Comparison of ENCODE assay signal across 13 cellular contexts in the genomic region with DNA sequence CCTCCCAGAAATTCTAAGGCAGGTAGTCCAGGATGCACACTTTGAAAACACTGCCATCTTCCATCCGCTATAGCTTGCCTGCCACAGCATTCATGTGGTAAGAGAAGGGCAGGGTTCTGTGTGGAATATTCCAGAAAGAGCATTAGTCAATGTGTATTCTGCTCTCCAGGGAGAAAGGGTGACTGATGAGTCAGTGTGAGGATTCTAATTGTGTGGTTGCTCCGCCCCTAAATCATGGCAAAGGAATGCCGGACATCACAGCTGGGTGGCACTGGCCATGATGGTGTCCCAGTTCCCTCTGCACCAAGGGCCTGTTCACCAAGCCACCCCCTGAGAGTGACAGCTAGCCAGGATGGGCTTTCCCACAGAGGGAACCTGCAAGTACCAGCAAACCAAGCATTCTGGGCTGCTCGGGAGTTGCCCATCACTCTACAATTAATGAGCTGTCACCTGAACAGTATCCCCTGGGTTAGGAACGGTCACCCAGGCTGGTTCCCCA. TPM values are rescaled to one million over a fixed set of nuclear protein-coding genes. Genes with fewer than 3 reads are reported as not detected.
DNase-seq lines count a peak whose midpoint lies in the region; TF ChIP-seq lines count a peak whose summit lies in the region.
"Had no signal": no experiment of that assay in that cellular context is flagged by ENCODE, and none has a peak within 500 bp of the region (broad histone marks: within the 10 kb centered on the region; RNA-seq: fewer than 3 reads in every experiment).

No MANE protein-coding gene starts in this region.

- H3K4me2 ChIP-seq in neuronal stem cell (ENCODE audit: insufficient read depth, low read length, poor library complexity, severe bottlenecking), result no peak overlapping the region

- H3K27me3 ChIP-seq in endodermal cell (ENCODE audit: control insufficient read depth, insufficient read depth, low read length, poor library complexity, severe bottlenecking), result no peaks in the 10 kb centered on the region
- H3K27me3 ChIP-seq in neuronal stem cell (ENCODE audit: control insufficient read depth in 3 of 3, insufficient read depth in 3 of 3, low read depth in 1 of 3, low read length in 3 of 3), result no peaks in the 10 kb centered on the region
- H3K27me3 ChIP-seq: transverse colon had no signal

- no peak overlapping the region for H3K27ac Mint-ChIP-seq in endodermal cell
- H3K27ac Mint-ChIP-seq: activated CD4-positive, alpha-beta T cell treated with anti-CD3 and anti-CD28 coated beads, Interleukin-2, amount 10 ng/mL, durations not matched to agents 7 days and 5 days; H9 had no signal

- no peak overlapping the region for H2BK120ac ChIP-seq in neuronal stem cell (ENCODE audit: low read depth, low read length)

- H2BK5ac ChIP-seq in neuronal stem cell (ENCODE audit: low read length), result no peak overlapping the region

- peaks cover 37% of the 10 kb centered on the region for H3K9me3 Mint-ChIP-seq in endodermal cell
- H3K9me3 Mint-ChIP-seq: activated CD4-positive, alpha-beta T cell treated with anti-CD3 and anti-CD28 coated beads, Interleukin-2, amount 10 ng/mL, durations not matched to agents 7 days and 5 days had no signal

- DNase-seq in COLO829 (ENCODE audit: low spot score), result peak; percentile 71
- peak; percentile 97 for DNase-seq in M059J (ENCODE audit: low read depth)
- DNase-seq in endodermal cell, result peak; percentile 53
- peak; percentile 90 for DNase-seq in myocyte (ENCODE audit: low read depth)
- no peak for DNase-seq in GDM1 (lab: John Stamatoyannopoulos, UW)
- no peak for DNase-seq in neuronal stem cell (ENCODE audit: low spot score)
- no peak for DNase-seq in cerebellar cortex (ENCODE audit: low spot score)
- no peak for DNase-seq in NCI-H2029 (lab: John Stamatoyannopoulos, UW)
- DNase-seq: activated CD4-positive, alpha-beta T cell treated with anti-CD3 and anti-CD28 coated beads, Interleukin-2, amount 10 ng/mL, durations not matched to agents 7 days and 5 days; H9; hippocampal formation; transverse colon had no signal

- H3K27ac ChIP-seq in endodermal cell (ENCODE audit: low read depth, low read length) (no peak overlapping the region), neuronal stem cell (replicated peaks; ENCODE audit: low read length) (no peak overlapping the region)
- H3K27ac ChIP-seq: transverse colon had no signal

- H3K36me3 Mint-ChIP-seq in endodermal cell (ENCODE audit: low read depth), result peaks cover 36% of the 10 kb centered on the region

- peaks cover 12% of the 10 kb centered on the region for H3K9me3 ChIP-seq in endodermal cell (ENCODE audit: control insufficient read depth, low read length)
- peaks cover 0 to 2% of the 10 kb centered on the region in 2 donors for H3K9me3 ChIP-seq in neuronal stem cell (replicated peaks in 1 of 2; ENCODE audit: control insufficient read depth in 2 of 2, insufficient read depth in 1 of 2, low read depth in 1 of 2, low read length in 2 of 2)
- H3K9me3 ChIP-seq: transverse colon had no signal

- H3K4ac ChIP-seq in neuronal stem cell (ENCODE audit: low read length), result no peak overlapping the region

- no peak overlapping the region for H3K14ac ChIP-seq in neuronal stem cell (ENCODE audit: low read length)

- H3K4me1 Mint-ChIP-seq in endodermal cell, result no peaks in the 10 kb centered on the region
- H3K4me1 Mint-ChIP-seq: H9 had no signal

- H3K23ac ChIP-seq in neuronal stem cell (ENCODE audit: low read depth, low read length, poor library complexity), result no peak overlapping the region

- no peak overlapping the region for H2BK12ac ChIP-seq in neuronal stem cell (ENCODE audit: low read length)

- H3K79me1 ChIP-seq in neuronal stem cell (ENCODE audit: low read depth, low read length), result no peaks in the 10 kb centered on the region

- H3K9ac ChIP-seq in endodermal cell (ENCODE audit: extremely low read depth, low read length, poor library complexity, severe bottlenecking) (no peak overlapping the region), neuronal stem cell (ENCODE audit: low read depth, low read length, poor library complexity) (no peak overlapping the region)

- H2AK5ac ChIP-seq in neuronal stem cell (ENCODE audit: low read depth, low read length), result no peak overlapping the region

- no peak overlapping the region for H2BK15ac ChIP-seq in neuronal stem cell (ENCODE audit: low read length)

- H3K4me3 Mint-ChIP-seq in endodermal cell, result no peak overlapping the region
- H3K4me3 Mint-ChIP-seq: activated CD4-positive, alpha-beta T cell treated with anti-CD3 and anti-CD28 coated beads, Interleukin-2, amount 10 ng/mL, durations not matched to agents 7 days and 5 days; H9 had no signal

- H2AFZ ChIP-seq in neuronal stem cell (ENCODE audit: low read length), result no peak overlapping the region

- no peak for TF ChIP-seq CTCF in endodermal cell (conservative IDR thresholded peaks at IDR 0.05)

- H3K36me3 ChIP-seq in endodermal cell (ENCODE audit: control insufficient read depth, insufficient read depth, low read length), result peaks cover 82% of the 10 kb centered on the region
- H3K36me3 ChIP-seq in neuronal stem cell (replicated peaks in 1 of 2; ENCODE audit: control insufficient read depth in 2 of 2, insufficient read depth in 2 of 2, low read length in 2 of 2), result peaks cover 41 to 92% of the 10 kb centered on the region in 2 donors

- no peak overlapping the region for H4K91ac ChIP-seq in neuronal stem cell (ENCODE audit: low read depth, low read length, poor library complexity)

- H4K8ac ChIP-seq in neuronal stem cell (ENCODE audit: low read depth, low read length), result no peak overlapping the region

- H3K4me1 ChIP-seq in endodermal cell (ENCODE audit: control insufficient read depth, insufficient read depth, low read length) (no peaks in the 10 kb centered on the region), neuronal stem cell (ENCODE audit: control insufficient read depth in 2 of 2, insufficient read depth in 1 of 2, low read depth in 1 of 2, low read length in 2 of 2) (no peaks in the 10 kb centered on the region)

- no peak overlapping the region for H3K4me3 ChIP-seq in endodermal cell (ENCODE audit: low read length)
- H3K4me3 ChIP-seq in neuronal stem cell (ENCODE audit: low read length in 2 of 2), result no peak overlapping the region
- H3K4me3 ChIP-seq: transverse colon had no signal

- 93% methylated on average over 5 of the region's 5 CpGs; no CpG with 5 or more reads in 1 of the 2 experiments for WGBS in endodermal cell (ENCODE audit: insufficient coverage in 1 of 2, insufficient read length in 1 of 2), 2 experiments
- no CpG with 5 or more reads among the region's 5 CpGs for WGBS in neuronal stem cell (ENCODE audit: extremely low coverage in 2 of 2, insufficient read length in 2 of 2, insufficient replicate concordance in 1 of 2), 2 donors

- H3K18ac ChIP-seq in neuronal stem cell (ENCODE audit: low read length), result no peak overlapping the region

- no peaks in the 10 kb centered on the region for H3K27me3 Mint-ChIP-seq in endodermal cell (ENCODE audit: insufficient read depth)
- H3K27me3 Mint-ChIP-seq: activated CD4-positive, alpha-beta T cell treated with anti-CD3 and anti-CD28 coated beads, Interleukin-2, amount 10 ng/mL, durations not matched to agents 7 days and 5 days had no signal

RNA-seq across cellular contexts. Expression of gene IDS, which starts 9.5 kb away (rescaled TPM):
- total RNA-seq in M059J (2014; rRNA removed; shearing (Covaris generic)), result 59.8 and 92.5 TPM in 2 replicates
- total RNA-seq in endodermal cell (10 to 100 TPM; 28.2 to 43.9 TPM), myocyte (59.6 and 73.0 TPM in 2 replicates)
- 53.7 TPM for polyA plus RNA-seq in endodermal cell (2013, experiment 1 of 2)
- 60.1 TPM for polyA plus RNA-seq in endodermal cell (2013, experiment 2 of 2)
- 101 TPM for polyA plus RNA-seq in myocyte (2012)
- polyA plus RNA-seq in neuronal stem cell (2013, experiment 1 of 2), result 25.5 TPM
- 25.5 TPM for polyA plus RNA-seq in neuronal stem cell (2013, experiment 2 of 2)

RNA-seq across cellular contexts. Expression of gene EOLA1, which starts 45.2 kb away (rescaled TPM):
- total RNA-seq in M059J (2014; rRNA removed; shearing (Covaris generic)), result 29.6 and 46.1 TPM in 2 replicates
- total RNA-seq in endodermal cell, result 10 to 100 TPM; 11.9 to 18.0 TPM
- 12.6 TPM for polyA plus RNA-seq in endodermal cell (2013, experiment 1 of 2)
- polyA plus RNA-seq in endodermal cell (2013, experiment 2 of 2), result 13.2 TPM
- total RNA-seq in myocyte, result 28.9 and 35.2 TPM in 2 replicates
- polyA plus RNA-seq in myocyte (2012), result 28.8 TPM
- polyA plus RNA-seq in neuronal stem cell (2013, experiment 1 of 2), result 6.4 TPM
- polyA plus RNA-seq in neuronal stem cell (2013, experiment 2 of 2), result 7.3 TPM

RNA-seq across cellular contexts. Expression of gene HSFX3, which starts 54.1 kb away (rescaled TPM):
- not detected in 2 replicates for total RNA-seq in M059J (2014; rRNA removed; shearing (Covaris generic))
- total RNA-seq in endodermal cell, result not detected
- polyA plus RNA-seq in endodermal cell (2013, experiment 1 of 2), result not detected
- polyA plus RNA-seq in endodermal cell (2013, experiment 2 of 2), result not detected
- 0.32 TPM in 1 of 2 replicates, not detected in the other for total RNA-seq in myocyte
- 0.13 TPM for polyA plus RNA-seq in myocyte (2012)
- not detected for polyA plus RNA-seq in neuronal stem cell (2013, experiment 1 of 2)
- not detected for polyA plus RNA-seq in neuronal stem cell (2013, experiment 2 of 2)
- total RNA-seq: activated CD4-positive, alpha-beta T cell treated with anti-CD3 and anti-CD28 coated beads, Interleukin-2, amount 10 ng/mL, durations not matched to agents 7 days and 5 days; H9; transverse colon had no signal
- polyA plus RNA-seq: neural cell had no signal

Comparison
In these comparisons a context has a peak if more than half of its experiments do, and no peak if none do; other contexts are left out.
1. DNase-seq: peak in COLO829 (single experiment), M059J (single experiment), endodermal cell (single experiment) and myocyte (single experiment); none in GDM1 (single experiment), neuronal stem cell (single experiment), cerebellar cortex (single experiment) and NCI-H2029 (single experiment).